Comparison of ENCODE assay signal across 25 cellular contexts in the genomic region with DNA sequence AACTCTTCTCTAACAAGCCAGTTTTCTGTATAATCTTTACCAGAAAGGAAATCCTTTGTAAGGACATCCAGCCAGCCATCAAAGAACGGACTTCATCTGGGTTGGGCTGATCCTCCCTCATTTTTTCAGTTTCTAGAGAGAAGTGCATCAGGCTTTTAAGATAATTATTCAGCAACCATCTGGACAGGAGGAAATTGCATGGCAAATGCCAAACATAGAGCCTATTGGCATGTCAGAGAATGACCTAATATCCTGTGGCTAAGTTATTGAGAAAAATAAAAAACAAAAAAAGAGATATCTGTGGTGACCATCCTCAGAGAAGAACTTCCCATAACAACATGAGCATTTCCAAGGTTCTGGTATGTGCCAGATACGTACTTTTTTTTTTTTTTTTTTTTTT.
DNase-seq lines count a peak whose midpoint lies in the region; ATAC-seq and TF ChIP-seq lines count a peak whose summit lies in the region.
"Had no signal": no experiment of that assay in that cellular context is flagged by ENCODE, and none has a peak within 500 bp of the region (broad histone marks: within the 10 kb centered on the region; RNA-seq: fewer than 3 reads in every experiment).

No MANE protein-coding gene starts in this region.

- H3K9ac ChIP-seq in SK-N-SH: no peak overlapping the region

- H3K4me1 ChIP-seq in SK-N-SH (ENCODE audit: control insufficient read depth in 1 of 2, insufficient read depth in 2 of 2, low read depth in 1 of 2, low read length in 1 of 2): peaks cover 0 to 16% of the 10 kb centered on the region in 2 experiments; a peak in 2 of 4 replicates
- H3K4me1 ChIP-seq: ascending aorta, esophagus squamous epithelium, lower lobe of right lung, upper lobe of right lung had no signal

- H2AFZ ChIP-seq in SK-N-SH (ENCODE audit: low read depth): peak overlapping the region; percentile 57; the same call in 1 of the 2 replicates

- POLR2A ChIA-PET in SK-N-SH (lab: Yijun Ruan, JAX): no interaction called here

- ATAC-seq in GM21390 (IDR thresholded peaks at IDR 0.05; ENCODE audit: unreplicated experiment): no peak
- ATAC-seq: K562, lower lobe of right lung, Right ventricle myocardium inferior, upper lobe of right lung had no signal

- CTCF ChIA-PET in SK-N-SH (lab: Yijun Ruan, JAX): interaction anchor here (1.0 to 1.8 kb wide), 2 partner anchors 19 to 21 kb away, joined by 3 to 6 read pairs; no protein-coding TSS in a partner anchor

- H3K36me3 ChIP-seq in SK-N-SH (replicated peaks in 1 of 2; ENCODE audit: control insufficient read depth in 1 of 2, insufficient read depth in 2 of 2, low read length in 1 of 2): no peaks in the 10 kb centered on the region
- H3K36me3 ChIP-seq: ascending aorta, esophagus squamous epithelium, lower lobe of right lung, upper lobe of right lung had no signal

- peak overlapping the region; percentile 33 for H3K4me2 ChIP-seq in SK-N-SH

- TF ChIP-seq POLR2A in erythroblast (IDR thresholded peaks at IDR 0.05; ENCODE audit: low read length): no peak

- no peaks in the 10 kb centered on the region for H3K9me3 ChIP-seq in SK-N-SH
- H3K9me3 ChIP-seq: ascending aorta, esophagus squamous epithelium, lower lobe of right lung, upper lobe of right lung had no signal

- H3K27ac ChIP-seq in SK-N-SH (ENCODE audit: low read depth in 2 of 2, low read length in 1 of 2): peak overlapping the region; percentile 39 to 83; a peak in 3 of 4 replicates
- H3K27ac ChIP-seq: 22Rv1, ascending aorta, esophagus squamous epithelium, lower lobe of right lung, upper lobe of right lung, VCaP had no signal

- no peak for TF ChIP-seq RAD21 in SK-N-SH (IDR thresholded peaks at IDR 0.05; ENCODE audit: low read length)

- DNase-seq in NCI-H2171 treated with DMSO at 0.1 percent for 48 hours (lab: John Stamatoyannopoulos, UW): peak; percentile 9
- no peak for DNase-seq in NCI-H2171 (lab: John Stamatoyannopoulos, UW)
- DNase-seq in M059J (ENCODE audit: low read depth): peak; percentile 25
- no peak for DNase-seq in SK-N-SH
- peak; percentile 33 for DNase-seq in kidney tubule cell (ENCODE audit: low spot score)
- DNase-seq in erythroblast (lab: John Stamatoyannopoulos, UW): no peak
- DNase-seq in NCI-H748 (lab: John Stamatoyannopoulos, UW; ENCODE audit: unreplicated experiment): no peak
- DNase-seq: activated CD4-positive, alpha-beta T cell treated with anti-CD3 and anti-CD28 coated beads, Interleukin-2, amount 50 U/mL, for 1 hour; activated naive CD4-positive, alpha-beta T cell treated with Interleukin-2 at 50 U/mL for 16 hours; CD4-positive, alpha-beta T cell; DMS79; effector CD4-positive, alpha-beta T cell; esophagus squamous epithelium; HFFc6; lower lobe of right lung; NCI-H2081; NCI-H526; stimulated activated CD4-positive, alpha-beta T cell treated with anti-CD3 and anti-CD28 coated beads, Interleukin-4, amount 100 ng/mL, for 24 hours; upper lobe of right lung had no signal

- H3K79me2 ChIP-seq in SK-N-SH (ENCODE audit: insufficient read depth): no peaks in the 10 kb centered on the region

- no peaks in the 10 kb centered on the region for H3K9me2 ChIP-seq in SK-N-SH

- H3K27me3 ChIP-seq in SK-N-SH (ENCODE audit: insufficient read depth): no peaks in the 10 kb centered on the region
- H3K27me3 ChIP-seq: ascending aorta, upper lobe of right lung had no signal

- H4K20me1 ChIP-seq in SK-N-SH (ENCODE audit: insufficient read depth): no peaks in the 10 kb centered on the region

- peaks cover 23% of the 10 kb centered on the region for H3F3A ChIP-seq in SK-N-SH (replicated peaks; ENCODE audit: insufficient read depth)

- no peak for TF ChIP-seq CTCF in SK-N-SH (IDR thresholded peaks at IDR 0.05)

- 4% methylated on average over 2 of the region's 2 CpGs for WGBS in SK-N-SH (ENCODE audit: low lambda C conversion rate)

- TF ChIP-seq EP300 in SK-N-SH (IDR thresholded peaks at IDR 0.05; ENCODE audit: borderline replicate concordance in 1 of 2, low read depth in 1 of 2, low read length in 1 of 2): peak in 1 of 2 experiments; percentile 32; a peak in 1 of 4 replicates

- no peak overlapping the region for H3K4me3 ChIP-seq in SK-N-SH (ENCODE audit: low read depth in 2 of 2, low read length in 1 of 2)
- H3K4me3 ChIP-seq: ascending aorta, esophagus squamous epithelium, K562, lower lobe of right lung, upper lobe of right lung had no signal

TF ChIP-seq in SK-N-SH, 30 proteins besides CTCF, POLR2A, EP300 and RAD21 (continues in another document):
- TF ChIP-seq, protein P1, sequence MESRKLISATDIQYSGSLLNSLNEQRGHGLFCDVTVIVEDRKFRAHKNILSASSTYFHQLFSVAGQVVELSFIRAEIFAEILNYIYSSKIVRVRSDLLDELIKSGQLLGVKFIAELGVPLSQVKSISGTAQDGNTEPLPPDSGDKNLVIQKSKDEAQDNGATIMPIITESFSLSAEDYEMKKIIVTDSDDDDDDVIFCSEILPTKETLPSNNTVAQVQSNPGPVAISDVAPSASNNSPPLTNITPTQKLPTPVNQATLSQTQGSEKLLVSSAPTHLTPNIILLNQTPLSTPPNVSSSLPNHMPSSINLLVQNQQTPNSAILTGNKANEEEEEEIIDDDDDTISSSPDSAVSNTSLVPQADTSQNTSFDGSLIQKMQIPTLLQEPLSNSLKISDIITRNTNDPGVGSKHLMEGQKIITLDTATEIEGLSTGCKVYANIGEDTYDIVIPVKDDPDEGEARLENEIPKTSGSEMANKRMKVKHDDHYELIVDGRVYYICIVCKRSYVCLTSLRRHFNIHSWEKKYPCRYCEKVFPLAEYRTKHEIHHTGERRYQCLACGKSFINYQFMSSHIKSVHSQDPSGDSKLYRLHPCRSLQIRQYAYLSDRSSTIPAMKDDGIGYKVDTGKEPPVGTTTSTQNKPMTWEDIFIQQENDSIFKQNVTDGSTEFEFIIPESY (IDR thresholded peaks at IDR 0.05; ENCODE audit: borderline replicate concordance, low read depth): no peak
- TF ChIP-seq, protein P2, sequence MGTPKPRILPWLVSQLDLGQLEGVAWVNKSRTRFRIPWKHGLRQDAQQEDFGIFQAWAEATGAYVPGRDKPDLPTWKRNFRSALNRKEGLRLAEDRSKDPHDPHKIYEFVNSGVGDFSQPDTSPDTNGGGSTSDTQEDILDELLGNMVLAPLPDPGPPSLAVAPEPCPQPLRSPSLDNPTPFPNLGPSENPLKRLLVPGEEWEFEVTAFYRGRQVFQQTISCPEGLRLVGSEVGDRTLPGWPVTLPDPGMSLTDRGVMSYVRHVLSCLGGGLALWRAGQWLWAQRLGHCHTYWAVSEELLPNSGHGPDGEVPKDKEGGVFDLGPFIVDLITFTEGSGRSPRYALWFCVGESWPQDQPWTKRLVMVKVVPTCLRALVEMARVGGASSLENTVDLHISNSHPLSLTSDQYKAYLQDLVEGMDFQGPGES (IDR thresholded peaks at IDR 0.05; ENCODE audit: low read depth, low read length): no peak
- TF ChIP-seq, protein P3, sequence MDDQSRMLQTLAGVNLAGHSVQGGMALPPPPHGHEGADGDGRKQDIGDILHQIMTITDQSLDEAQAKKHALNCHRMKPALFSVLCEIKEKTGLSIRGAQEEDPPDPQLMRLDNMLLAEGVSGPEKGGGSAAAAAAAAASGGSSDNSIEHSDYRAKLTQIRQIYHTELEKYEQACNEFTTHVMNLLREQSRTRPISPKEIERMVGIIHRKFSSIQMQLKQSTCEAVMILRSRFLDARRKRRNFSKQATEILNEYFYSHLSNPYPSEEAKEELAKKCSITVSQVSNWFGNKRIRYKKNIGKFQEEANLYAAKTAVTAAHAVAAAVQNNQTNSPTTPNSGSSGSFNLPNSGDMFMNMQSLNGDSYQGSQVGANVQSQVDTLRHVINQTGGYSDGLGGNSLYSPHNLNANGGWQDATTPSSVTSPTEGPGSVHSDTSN (IDR thresholded peaks at IDR 0.05): peak; percentile 62
- TF ChIP-seq ELF1 (IDR thresholded peaks at IDR 0.05) (no peak), JUND (IDR thresholded peaks at IDR 0.05) (peak; percentile 44), TCF12 (IDR thresholded peaks at IDR 0.05) (peak; percentile 87), NRF1 (IDR thresholded peaks at IDR 0.05; ENCODE audit: low read depth, low read length) (no peak), FOXM1 (IDR thresholded peaks at IDR 0.05; ENCODE audit: low read depth) (0 out of 2 replicates have a peak, but pooled peaks have one; percentile 14), RFX5 (IDR thresholded peaks at IDR 0.05; ENCODE audit: low read length) (no peak), CHD2 (IDR thresholded peaks at IDR 0.05; ENCODE audit: low read length, partially characterized antibody) (no peak), TEAD4 (IDR thresholded peaks at IDR 0.05; ENCODE audit: borderline replicate concordance, insufficient read depth) (peak; percentile 46; the same call in 1 of the 2 replicates), NFIC (IDR thresholded peaks at IDR 0.05; ENCODE audit: borderline replicate concordance) (peak; percentile 52; the same call in 1 of the 2 replicates), FOSL2 (IDR thresholded peaks at IDR 0.05; ENCODE audit: borderline replicate concordance, low read depth) (peak; percentile 4; the same call in 1 of the 2 replicates), MXI1 (IDR thresholded peaks at IDR 0.05; ENCODE audit: low read depth, low read length) (no peak), RXRA (IDR thresholded peaks at IDR 0.05; ENCODE audit: borderline replicate concordance, low read depth) (0 out of 2 replicates have a peak, but pooled peaks have one; percentile 16), YY1 (IDR thresholded peaks at IDR 0.05; ENCODE audit: low read depth) (no peak), TAF1 (IDR thresholded peaks at IDR 0.05; ENCODE audit: borderline replicate concordance, low read depth, low read length) (no peak), RCOR1 (IDR thresholded peaks at IDR 0.05; ENCODE audit: low read length) (no peak), GATA2 (CRISPR knock-in tag; IDR thresholded peaks at IDR 0.05) (no peak), MEF2A (IDR thresholded peaks at IDR 0.05; ENCODE audit: borderline replicate concordance, low read depth) (0 out of 2 replicates have a peak, but pooled peaks have one; percentile 18), POLR2AphosphoS5 (IDR thresholded peaks at IDR 0.05; ENCODE audit: low read depth, low read length) (no peak), SIN3A (IDR thresholded peaks at IDR 0.05; ENCODE audit: borderline replicate concordance, low read depth, low read length) (no peak)
- TF ChIP-seq, protein P4, sequence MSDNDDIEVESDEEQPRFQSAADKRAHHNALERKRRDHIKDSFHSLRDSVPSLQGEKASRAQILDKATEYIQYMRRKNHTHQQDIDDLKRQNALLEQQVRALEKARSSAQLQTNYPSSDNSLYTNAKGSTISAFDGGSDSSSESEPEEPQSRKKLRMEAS (IDR thresholded peaks at IDR 0.05; ENCODE audit: low read depth): 0 out of 2 replicates have a peak, but pooled peaks have one; percentile 24

Comparison
In these comparisons a context has a peak if more than half of its experiments do, and no peak if none do; other contexts are left out.
1. DNase-seq: peak in NCI-H2171 treated with DMSO at 0.1 percent for 48 hours (single experiment), M059J (single experiment) and kidney tubule cell (single experiment); none in NCI-H2171 (single experiment), SK-N-SH (single experiment), erythroblast (0 of 2) and NCI-H748 (single experiment).